ENCODE assay signal across 21 cellular contexts in the genomic region with DNA sequence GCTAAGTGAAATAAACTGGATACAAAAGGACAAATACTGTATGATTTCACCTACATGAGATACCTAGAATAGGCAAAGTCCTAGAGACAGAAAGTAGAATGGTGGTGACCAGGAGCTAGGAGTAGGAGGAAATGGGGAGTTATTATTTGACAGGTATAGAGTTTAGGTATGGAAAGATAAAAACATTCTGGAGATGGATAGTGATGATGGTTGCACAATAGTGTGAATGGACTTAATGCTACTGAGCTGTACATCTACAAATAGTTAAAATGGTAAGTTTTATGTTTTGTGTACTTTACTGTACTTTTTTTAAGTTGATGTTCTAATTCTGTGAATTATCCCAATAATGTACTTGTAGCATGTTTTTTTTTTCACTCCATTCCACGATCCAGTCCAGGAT. TPM values are rescaled to one million over a fixed set of nuclear protein-coding genes. Genes with fewer than 3 reads are reported as not detected.
DNase-seq lines count a peak whose midpoint lies in the region; ATAC-seq, FAIRE-seq and TF ChIP-seq lines count a peak whose summit lies in the region.
"Had no signal": no experiment of that assay in that cellular context is flagged by ENCODE, and none has a peak within 500 bp of the region (broad histone marks: within the 10 kb centered on the region; RNA-seq: fewer than 3 reads in every experiment).

No MANE protein-coding gene starts in this region.

- POLR2A ChIA-PET in HepG2 (lab: Yijun Ruan, JAX): no interaction called here
- POLR2A ChIA-PET in IMR-90 (lab: Charles Lee; ENCODE audit: unreplicated experiment): no interaction called here
- POLR2A ChIA-PET in activated B cell treated with CpG ODN at 0.5 μM for 24 hours (lab: Charles Lee): interaction anchor here (0.8 to 2.8 kb wide), 4 partner anchors 57 to 89 kb away, joined by 3 to 9 read pairs (median 6); no protein-coding TSS in a partner anchor

- no peak overlapping the region for H3K4me3 Mint-ChIP-seq in activated B cell treated with CpG ODN at 0.5 μM for 24 hours
- H3K4me3 Mint-ChIP-seq in stimulated activated memory B cell treated with anti-CD40 and anti-IgM and Interleukin-4, amounts not matched to agents 10 μg/mL and 1 μg/mL and 100 μg/mL, for 72 hours: no peak overlapping the region
- H3K4me3 Mint-ChIP-seq: CD4-positive, CD25-positive, alpha-beta regulatory T cell; GM23338 had no signal

- no peak for TF ChIP-seq RAD21 in HepG2 (CRISPR knock-in tag; IDR thresholded peaks at IDR 0.05)
- no peak for TF ChIP-seq RAD21 in IMR-90 (IDR thresholded peaks at IDR 0.05; ENCODE audit: low read length)

- H2AFZ ChIP-seq in HepG2 (ENCODE audit: low read length) (no peak overlapping the region), IMR-90 (replicated peaks; ENCODE audit: low read length, poor library complexity) (no peak overlapping the region)
- H2AFZ ChIP-seq: GM23338 had no signal

- CTCF ChIA-PET in HepG2 (lab: Yijun Ruan, JAX; ENCODE audit: low intra/inter-chr PET ratio, low total read pairs) (no interaction called here), IMR-90 (lab: Yijun Ruan, JAX) (interaction anchor here (0.5 kb wide), 1 partner anchor 841 kb away, joined by 3 read pairs; no protein-coding TSS in a partner anchor), activated B cell treated with CpG ODN at 0.5 μM for 24 hours (lab: Charles Lee) (interaction anchor here (3.2 kb wide), 1 partner anchor 122 kb away, joined by 16 read pairs; no protein-coding TSS in a partner anchor)

- peaks cover 2% of the 10 kb centered on the region for H3K9me3 Mint-ChIP-seq in activated B cell treated with CpG ODN at 0.5 μM for 24 hours
- H3K9me3 Mint-ChIP-seq in stimulated activated memory B cell treated with anti-CD40 and anti-IgM and Interleukin-4, amounts not matched to agents 10 μg/mL and 1 μg/mL and 100 μg/mL, for 72 hours: peaks cover 7% of the 10 kb centered on the region
- H3K9me3 Mint-ChIP-seq: GM23338 had no signal

- H2BK5ac ChIP-seq in IMR-90 (ENCODE audit: low read depth, low read length, poor library complexity, severe bottlenecking): no peak overlapping the region

- H4K20me1 ChIP-seq in HepG2 (ENCODE audit: insufficient read depth, low read length) (no peaks in the 10 kb centered on the region), IMR-90 (ENCODE audit: insufficient read depth, low read length) (no peaks in the 10 kb centered on the region)

- no peak for DNase-seq in HepG2 (ENCODE audit: low spot score)
- DNase-seq in right lobe of liver: no peak
- DNase-seq in IMR-90: no peak
- no peak for DNase-seq in activated B cell treated with CpG ODN at 0.5 μM for 24 hours
- no peak for DNase-seq in NCI-H345 (lab: John Stamatoyannopoulos, UW)
- DNase-seq in occipital lobe (lab: John Stamatoyannopoulos, UW): no peak
- DNase-seq: BE2C; C1 segment of cervical spinal cord; CD4-positive, CD25-positive, alpha-beta regulatory T cell; DMS 273 treated with DMSO at 0.1 percent for 48 hours; DMS53; DND-41; EL; HCEC 1CT had no signal

- in situ Hi-C loops in HepG2 (cut with HindIII; ENCODE audit: extremely low pct_ligation_motif_present, low pct_unique_long_range_greater_than_20kb) (no loop called here), IMR-90 (cut with MboI; ENCODE audit: low sequenced_read_pairs) (no loop called here)

- H3K9me3 ChIP-seq in HepG2 (ENCODE audit: low read length) (no peaks in the 10 kb centered on the region), right lobe of liver (no peaks in the 10 kb centered on the region), IMR-90 (ENCODE audit: control insufficient read depth, insufficient read depth, low read length) (no peaks in the 10 kb centered on the region)
- H3K9me3 ChIP-seq: BE2C had no signal

- no peak overlapping the region for H3K56ac ChIP-seq in IMR-90 (ENCODE audit: extremely low read depth, insufficient read depth, low read length)

- no peak overlapping the region for H2BK120ac ChIP-seq in IMR-90 (ENCODE audit: low read depth, low read length)

- ATAC-seq in HepG2: no peak
- no peak for ATAC-seq in right lobe of liver
- ATAC-seq in IMR-90 (ENCODE audit: low read depth): no peak
- no peak for ATAC-seq in activated B cell treated with CpG ODN at 0.5 μM for 24 hours (ENCODE audit: low read depth)
- no peak for ATAC-seq in stimulated activated memory B cell treated with anti-CD40 and anti-IgM and Interleukin-4, amounts not matched to agents 10 μg/mL and 1 μg/mL and 100 μg/mL, for 72 hours
- no peak for ATAC-seq in GM18861 (IDR thresholded peaks at IDR 0.05; ENCODE audit: unreplicated experiment)
- ATAC-seq: GM12878, GM23338 had no signal

- no peak for TF ChIP-seq EP300 in HepG2 (IDR thresholded peaks at IDR 0.05; ENCODE audit: low read depth in 2 of 2, low read length in 2 of 2)
- TF ChIP-seq EP300 in HepG2 (CRISPR knock-in tag; IDR thresholded peaks at IDR 0.05; ENCODE audit: borderline replicate concordance): no peak

- no peak overlapping the region for H2BK20ac ChIP-seq in IMR-90 (ENCODE audit: low read depth, low read length)

- H4K8ac ChIP-seq in IMR-90 (ENCODE audit: low read depth in 2 of 2, low read length in 2 of 2): no peak overlapping the region

- H3K9me1 ChIP-seq in IMR-90 (ENCODE audit: insufficient read depth, low read length): no peaks in the 10 kb centered on the region; the same call in 1 of the 2 replicates

- no peak overlapping the region for H3K18ac ChIP-seq in IMR-90 (ENCODE audit: low read depth, low read length)

- dilution Hi-C loops in IMR-90 (cut with HindIII; ENCODE audit: low sequenced_read_pairs, unreplicated experiment): no loop called here

- no peak overlapping the region for H4K5ac ChIP-seq in IMR-90 (ENCODE audit: low read depth, low read length)

- no peaks in the 10 kb centered on the region for H3K79me1 ChIP-seq in IMR-90 (ENCODE audit: low read depth in 1 of 2, low read length in 2 of 2)

- no peaks in the 10 kb centered on the region for H3K36me3 Mint-ChIP-seq in activated B cell treated with CpG ODN at 0.5 μM for 24 hours (ENCODE audit: low read depth)
- peaks cover 5% of the 10 kb centered on the region for H3K36me3 Mint-ChIP-seq in stimulated activated memory B cell treated with anti-CD40 and anti-IgM and Interleukin-4, amounts not matched to agents 10 μg/mL and 1 μg/mL and 100 μg/mL, for 72 hours
- H3K36me3 Mint-ChIP-seq: CD4-positive, CD25-positive, alpha-beta regulatory T cell had no signal

- no peak overlapping the region for H2BK15ac ChIP-seq in IMR-90 (ENCODE audit: low read depth, low read length)

- no peak overlapping the region for H3K4me3 ChIP-seq in HepG2 (replicated peaks in 1 of 3; ENCODE audit: insufficient read depth in 1 of 3, low read depth in 2 of 3, low read length in 3 of 3)
- H3K4me3 ChIP-seq in right lobe of liver: no peak overlapping the region
- H3K4me3 ChIP-seq in IMR-90 (ENCODE audit: insufficient read depth, low read depth, low read length): no peak overlapping the region
- H3K4me3 ChIP-seq: GM12878, GM23338 had no signal

- H3K27me3 ChIP-seq in HepG2 (ENCODE audit: control insufficient read depth in 1 of 2, insufficient read depth in 2 of 2, low read length in 2 of 2) (no peaks in the 10 kb centered on the region; a peak in 1 of 5 replicates), right lobe of liver (no peaks in the 10 kb centered on the region), IMR-90 (ENCODE audit: control insufficient read depth, insufficient read depth, low read length) (no peaks in the 10 kb centered on the region)
- H3K27me3 ChIP-seq: BE2C had no signal

- intact Hi-C loops in HepG2 (cut with micrococcal nuclease; ENCODE audit: unreplicated experiment) (no loop called here), right lobe of liver (cut with DNase I) (no loop called here), IMR-90 (cut with micrococcal nuclease) (no loop called here), activated B cell treated with CpG ODN at 0.5 μM for 24 hours (cut with micrococcal nuclease) (no loop called here)

- H3K4me2 ChIP-seq in HepG2 (ENCODE audit: low read depth, low read length): no peak overlapping the region
- H3K4me2 ChIP-seq in IMR-90 (ENCODE audit: low read depth, low read length): no peak overlapping the region
- H3K4me2 ChIP-seq: GM23338, KMS-11 had no signal

- BruUV-seq in HepG2 (replicated peaks; lab: Mats Ljungman, UMichigan) (no TSS peak), IMR-90 (replicated peaks; lab: Mats Ljungman, UMichigan) (no TSS peak)

- H3K79me2 ChIP-seq in HepG2 (ENCODE audit: insufficient read depth, low read length): no peaks in the 10 kb centered on the region

- H4K91ac ChIP-seq in IMR-90 (ENCODE audit: insufficient read depth, low read depth, low read length): no peak overlapping the region

- no peak overlapping the region for H2AK5ac ChIP-seq in IMR-90 (ENCODE audit: low read depth, low read length)

- H3K36me3 ChIP-seq in HepG2 (replicated peaks in 1 of 2; ENCODE audit: control insufficient read depth in 1 of 2, insufficient read depth in 2 of 2, low read length in 2 of 2) (no peaks in the 10 kb centered on the region), right lobe of liver (no peaks in the 10 kb centered on the region), IMR-90 (ENCODE audit: control insufficient read depth, insufficient read depth, low read length) (no peaks in the 10 kb centered on the region)
- H3K36me3 ChIP-seq: BE2C had no signal

- H3K14ac ChIP-seq in IMR-90 (replicated peaks; ENCODE audit: low read depth, low read length): no peak overlapping the region

- no peak overlapping the region for H3K23ac ChIP-seq in IMR-90 (ENCODE audit: low read depth, low read length)

- peaks cover 86% of the 10 kb centered on the region for H3K4me1 Mint-ChIP-seq in activated B cell treated with CpG ODN at 0.5 μM for 24 hours
- peaks cover 46% of the 10 kb centered on the region for H3K4me1 Mint-ChIP-seq in stimulated activated memory B cell treated with anti-CD40 and anti-IgM and Interleukin-4, amounts not matched to agents 10 μg/mL and 1 μg/mL and 100 μg/mL, for 72 hours
- H3K4me1 Mint-ChIP-seq: CD4-positive, CD25-positive, alpha-beta regulatory T cell; GM23338 had no signal

- H3K27ac Mint-ChIP-seq in activated B cell treated with CpG ODN at 0.5 μM for 24 hours: peak overlapping the region; percentile 86
- peak overlapping the region; percentile 75 for H3K27ac Mint-ChIP-seq in stimulated activated memory B cell treated with anti-CD40 and anti-IgM and Interleukin-4, amounts not matched to agents 10 μg/mL and 1 μg/mL and 100 μg/mL, for 72 hours
- H3K27ac Mint-ChIP-seq: CD4-positive, CD25-positive, alpha-beta regulatory T cell; GM23338 had no signal

- no peak for TF ChIP-seq POLR2A in HepG2 (IDR thresholded peaks at IDR 0.05; ENCODE audit: insufficient read depth in 1 of 2, low read depth in 2 of 2, low read length in 2 of 2)
- TF ChIP-seq POLR2A in right lobe of liver (IDR thresholded peaks at IDR 0.05): no peak
- TF ChIP-seq POLR2A in IMR-90 (IDR thresholded peaks at IDR 0.05; ENCODE audit: low read depth, low read length): no peak

- H3K9ac ChIP-seq in HepG2 (ENCODE audit: insufficient read depth, low read depth, low read length): no peak overlapping the region
- no peak overlapping the region for H3K9ac ChIP-seq in IMR-90 (ENCODE audit: low read depth, low read length)
- H3K9ac ChIP-seq: KMS-11 had no signal

- TF ChIP-seq CTCF in HepG2 (CRISPR knock-in tag; IDR thresholded peaks at IDR 0.05): no peak
- no peak for TF ChIP-seq CTCF in right lobe of liver (IDR thresholded peaks at IDR 0.05)
- no peak for TF ChIP-seq CTCF in IMR-90 (conservative IDR thresholded peaks at IDR 0.05; ENCODE audit: low read depth, low read length)
- no peak for TF ChIP-seq CTCF in activated B cell treated with CpG ODN at 0.5 μM for 24 hours (IDR thresholded peaks at IDR 0.05)

- 16% methylated on average over 1 of the region's 1 CpG for WGBS in HepG2 (ENCODE audit: low lambda C conversion rate)
- 71% methylated on average over 1 of the region's 1 CpG for WGBS in right lobe of liver (ENCODE audit: insufficient coverage, low coverage, low lambda C conversion rate, missing lambda C conversion rate)
- no CpG with 5 or more reads among the region's 1 CpG for WGBS in IMR-90 (ENCODE audit: extremely low coverage in 2 of 2, insufficient read length in 1 of 2), 2 experiments

- H2AK9ac ChIP-seq in IMR-90 (replicated peaks; ENCODE audit: low read depth, low read length, poor library complexity): no peak overlapping the region

- FAIRE-seq in HepG2 (lab: Jason Lieb, UNC): no peak
- FAIRE-seq: GM12878, H54 had no signal

- H3K4me1 ChIP-seq in HepG2 (ENCODE audit: insufficient read depth, low read length): no peaks in the 10 kb centered on the region
- H3K4me1 ChIP-seq in right lobe of liver: peaks cover 0 to 12% (median 0%) of the 10 kb centered on the region in 4 donors
- no peaks in the 10 kb centered on the region for H3K4me1 ChIP-seq in IMR-90 (ENCODE audit: control insufficient read depth, insufficient read depth, low read length)
- H3K4me1 ChIP-seq: BE2C had no signal

- no peaks in the 10 kb centered on the region for H3K27me3 Mint-ChIP-seq in activated B cell treated with CpG ODN at 0.5 μM for 24 hours
- no peaks in the 10 kb centered on the region for H3K27me3 Mint-ChIP-seq in stimulated activated memory B cell treated with anti-CD40 and anti-IgM and Interleukin-4, amounts not matched to agents 10 μg/mL and 1 μg/mL and 100 μg/mL, for 72 hours

- H3K27ac ChIP-seq in HepG2 (ENCODE audit: extremely low read length, insufficient read depth, low read length): no peak overlapping the region
- no peak overlapping the region for H3K27ac ChIP-seq in right lobe of liver
- H3K27ac ChIP-seq in IMR-90 (ENCODE audit: insufficient read depth, low read length): no peak overlapping the region
- H3K27ac ChIP-seq: HL-60, KMS-11 had no signal

- H3K4ac ChIP-seq in IMR-90 (ENCODE audit: low read depth, low read length): no peak overlapping the region

RNA-seq across cellular contexts. Expression of a gene that starts 59.5 kb away (rescaled TPM):
- 36.0 and 58.5 TPM in 2 replicates for total RNA-seq in HepG2 (2016; rRNA removed; fragmentation: Illumina TruSeq; extraction: Trizol)
- total RNA-seq in HepG2 (2016; cell fraction: cytosol; rRNA removed; fragmentation: Illumina TruSeq; extraction: Trizol; ENCODE audit: low read depth): 6.8 and 7.6 TPM in 2 replicates
- total RNA-seq in HepG2 (2016; cell fraction: insoluble cytoplasmic fraction; rRNA removed; fragmentation: Illumina TruSeq; extraction: Trizol): 35.5 and 53.0 TPM in 2 replicates
- 22.3 and 27.2 TPM in 2 replicates for total RNA-seq in HepG2 (2016; cell fraction: membrane; rRNA removed; fragmentation: Illumina TruSeq; extraction: Trizol)
- total RNA-seq in HepG2 (2016; cell fraction: nucleus; rRNA removed; fragmentation: Illumina TruSeq; extraction: Trizol): 42.6 and 46.4 TPM in 2 replicates
- polyA plus RNA-seq in HepG2 (2011; rRNA removed): 14.4 and 15.6 TPM in 2 replicates
- 4.4 and 7.3 TPM in 2 replicates for polyA plus RNA-seq in HepG2 (2011; cell fraction: cytosol; rRNA removed)
- 20.7 and 26.9 TPM in 2 replicates for polyA plus RNA-seq in HepG2 (2011; cell fraction: nucleus; rRNA removed)
- 15.1 and 24.2 TPM in 2 replicates for polyA plus RNA-seq in HepG2 (2012)
- polyA plus RNA-seq in HepG2 (2016; cell fraction: cytosol; fragmentation: Illumina TruSeq; extraction: Trizol; ENCODE audit: low read depth): 2.5 and 3.0 TPM in 2 replicates
- polyA plus RNA-seq in HepG2 (2016; cell fraction: insoluble cytoplasmic fraction; fragmentation: Illumina TruSeq; extraction: Trizol; ENCODE audit: low read depth): 23.3 and 24.9 TPM in 2 replicates
- 6.2 and 6.7 TPM in 2 replicates for polyA plus RNA-seq in HepG2 (2016; cell fraction: membrane; fragmentation: Illumina TruSeq; extraction: Trizol; ENCODE audit: low read depth)
- 36.6 and 47.8 TPM in 2 replicates for polyA plus RNA-seq in HepG2 (2016; cell fraction: nucleus; fragmentation: Illumina TruSeq; extraction: Trizol; ENCODE audit: insufficient read depth, low read depth)
- polyA minus RNA-seq in HepG2 (2011; rRNA and poly(A)+ RNA removed; ENCODE audit: low replicate concordance): 12.8 and 14.0 TPM in 2 replicates
- 29.6 and 36.9 TPM in 2 replicates for polyA minus RNA-seq in HepG2 (2011; cell fraction: cytosol; rRNA and poly(A)+ RNA removed)
- 138 and 149 TPM in 2 replicates for polyA minus RNA-seq in HepG2 (2011; cell fraction: nucleus; rRNA and poly(A)+ RNA removed)
- total RNA-seq in right lobe of liver: 10 to 100 TPM; 21.0 to 38.3 (median 28.4) TPM
- 97.8 and 148 TPM in 2 replicates for total RNA-seq in IMR-90 (2012; rRNA removed)
- polyA plus RNA-seq in IMR-90 (2012; rRNA removed): 9.7 and 13.8 TPM in 2 replicates
- 3.7 and 5.6 TPM in 2 replicates for polyA plus RNA-seq in IMR-90 (2012; cell fraction: cytosol; rRNA removed)
- polyA plus RNA-seq in IMR-90 (2012; cell fraction: nucleus; rRNA removed; ENCODE audit: low replicate concordance): 5.6 and 27.7 TPM in 2 replicates
- 171 and 207 TPM in 2 replicates for total RNA-seq in activated B cell treated with CpG ODN at 0.5 μM for 24 hours
- 91.1 TPM for total RNA-seq in occipital lobe
